ENCODE assay signal across 13 cellular contexts in the genomic region with DNA sequence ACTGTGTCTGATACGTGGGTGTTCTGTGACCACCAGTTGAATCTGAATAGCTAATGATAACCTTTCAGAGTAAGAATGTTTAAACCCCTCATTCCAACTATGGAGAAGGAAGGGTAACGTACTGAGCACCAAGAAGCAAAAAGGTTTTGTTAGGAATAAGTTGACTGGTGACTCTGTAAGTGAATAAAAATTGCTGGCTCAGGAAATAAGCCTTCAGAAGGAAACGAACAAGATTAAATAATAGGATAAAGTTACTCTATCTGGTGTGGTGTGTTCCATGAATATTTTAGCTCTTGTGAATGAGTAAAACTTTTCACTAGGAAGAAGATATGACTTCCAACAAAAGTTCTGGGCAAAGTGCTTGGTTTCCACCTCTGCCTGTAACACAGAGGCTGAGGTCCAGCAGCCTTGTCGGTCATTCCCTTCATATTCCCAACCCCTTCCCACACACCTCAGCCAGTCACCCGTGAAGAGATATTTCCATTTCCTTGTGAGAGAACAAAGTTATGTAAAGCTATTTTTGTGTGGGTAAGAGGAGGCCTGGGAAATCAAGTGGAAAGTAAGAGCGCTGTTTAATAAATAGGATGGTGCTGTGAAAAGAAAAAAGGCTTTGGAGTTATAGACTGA. TPM values are rescaled to one million over a fixed set of nuclear protein-coding genes. Genes with fewer than 3 reads are reported as not detected.
DNase-seq lines count a peak whose midpoint lies in the region; ATAC-seq, FAIRE-seq and TF ChIP-seq lines count a peak whose summit lies in the region.
"Had no signal": no experiment of that assay in that cellular context is flagged by ENCODE, and none has a peak within 500 bp of the region (broad histone marks: within the 10 kb centered on the region; RNA-seq: fewer than 3 reads in every experiment).

No MANE protein-coding gene starts in this region.

- CTCF ChIA-PET in CD4-positive, alpha-beta memory T cell (lab: Charles Lee; ENCODE audit: partially characterized antibody), result interaction anchor here (0.8 to 3.5 kb wide), 16 partner anchors 9 to 141 kb away, joined by 3 to 22 read pairs (median 6); a partner anchor contains a TSS

- H3K27me3 Mint-ChIP-seq in CD4-positive, alpha-beta memory T cell, result no peaks in the 10 kb centered on the region
- no peaks in the 10 kb centered on the region for H3K27me3 Mint-ChIP-seq in activated naive CD8-positive, alpha-beta T cell treated with anti-CD3 and anti-CD28 coated beads, Interleukin-2, amount 10 ng/mL, durations not matched to agents 7 days and 5 days
- H3K27me3 Mint-ChIP-seq in naive B cell, result no peaks in the 10 kb centered on the region

- H3K4me1 ChIP-seq in CD4-positive, alpha-beta memory T cell (ENCODE audit: insufficient read depth, low read length), result peaks cover 43% of the 10 kb centered on the region

- POLR2A ChIA-PET in CD4-positive, alpha-beta memory T cell (lab: Charles Lee; ENCODE audit: partially characterized antibody), result interaction anchor here (0.7 to 5.5 kb wide), 20 partner anchors 10 to 143 kb away, joined by 3 to 79 read pairs (median 9); a partner anchor contains a TSS
- POLR2A ChIA-PET in activated naive CD8-positive, alpha-beta T cell treated with anti-CD3 and anti-CD28 coated beads, Interleukin-2, amount 10 ng/mL, durations not matched to agents 7 days and 5 days (lab: Charles Lee), result interaction anchor here (0.6 to 3.6 kb wide), 9 partner anchors 18 to 142 kb away, joined by 3 to 31 read pairs (median 4); no protein-coding TSS in a partner anchor

- no peaks in the 10 kb centered on the region for H3K36me3 ChIP-seq in CD4-positive, alpha-beta memory T cell (ENCODE audit: insufficient read depth, low read length)
- H3K36me3 ChIP-seq: suprapubic skin had no signal

- no peak for TF ChIP-seq RAD21 in Ishikawa (IDR thresholded peaks at IDR 0.05; ENCODE audit: low read depth)

- peak overlapping the region; percentile 23 for H3K27ac ChIP-seq in CD4-positive, alpha-beta memory T cell (ENCODE audit: low read depth, low read length)
- H3K27ac ChIP-seq: suprapubic skin had no signal

- no peak for DNase-seq in CD4-positive, alpha-beta memory T cell
- no peak for DNase-seq in activated naive CD8-positive, alpha-beta T cell treated with anti-CD3 and anti-CD28 coated beads, Interleukin-2, amount 10 ng/mL, durations not matched to agents 7 days and 5 days
- DNase-seq in naive B cell (no peak), HTR-8/SVneo (ENCODE audit: insufficient read length, low spot score) (no peak), NCI-H524 treated with DMSO at 0.1 percent for 48 hours (lab: John Stamatoyannopoulos, UW) (no peak), germinal center (ENCODE audit: low spot score) (no peak)
- no peak for DNase-seq in effector CD4-positive, alpha-beta T cell
- DNase-seq: HCEC 1CT; NK-92 treated with Interleukin-12 subunit alpha and Interleukin-12 subunit beta, amount 100 ng/mL, for 24 hours; SK-N-SH had no signal

- TF ChIP-seq EP300 in Ishikawa (IDR thresholded peaks at IDR 0.05; ENCODE audit: borderline replicate concordance), result peak; percentile 28; the same call in 1 of the 2 replicates

- no peak for ATAC-seq in activated naive CD8-positive, alpha-beta T cell treated with anti-CD3 and anti-CD28 coated beads, Interleukin-2, amount 10 ng/mL, durations not matched to agents 7 days and 5 days (ENCODE audit: low read depth)
- no peak for ATAC-seq in naive B cell (ENCODE audit: low read depth in 2 of 2)

- no peak for FAIRE-seq in HTR-8/SVneo (lab: Jason Lieb, UNC)

- peak overlapping the region in 7 of 8 donors; percentile 43 to 86 (median 67) for H3K4me3 Mint-ChIP-seq in CD4-positive, alpha-beta memory T cell
- peak overlapping the region; percentile 54 for H3K4me3 Mint-ChIP-seq in activated naive CD8-positive, alpha-beta T cell treated with anti-CD3 and anti-CD28 coated beads, Interleukin-2, amount 10 ng/mL, durations not matched to agents 7 days and 5 days
- H3K4me3 Mint-ChIP-seq in naive B cell, result peak overlapping the region in 6 of 8 donors; percentile 32 to 75 (median 60)

- H3K9me3 Mint-ChIP-seq in CD4-positive, alpha-beta memory T cell, result peaks cover 3 to 15% (median 9%) of the 10 kb centered on the region in 8 donors
- H3K9me3 Mint-ChIP-seq in activated naive CD8-positive, alpha-beta T cell treated with anti-CD3 and anti-CD28 coated beads, Interleukin-2, amount 10 ng/mL, durations not matched to agents 7 days and 5 days, result peaks cover 27% of the 10 kb centered on the region
- H3K9me3 Mint-ChIP-seq in naive B cell, result peaks cover 6 to 15% (median 12%) of the 10 kb centered on the region in 7 donors

- intact Hi-C loops in CD4-positive, alpha-beta memory T cell (cut with micrococcal nuclease), result no loop called here

- H3K36me3 Mint-ChIP-seq in CD4-positive, alpha-beta memory T cell, result peaks cover 0 to 20% of the 10 kb centered on the region in 2 donors
- peaks cover 41% of the 10 kb centered on the region for H3K36me3 Mint-ChIP-seq in activated naive CD8-positive, alpha-beta T cell treated with anti-CD3 and anti-CD28 coated beads, Interleukin-2, amount 10 ng/mL, durations not matched to agents 7 days and 5 days
- H3K36me3 Mint-ChIP-seq in naive B cell, result peaks cover 18 to 21% of the 10 kb centered on the region in 2 donors

- H3K4me3 ChIP-seq in CD4-positive, alpha-beta memory T cell (ENCODE audit: low read length in 2 of 2), result peak overlapping the region in 1 of 2 donors; percentile 15
- H3K4me3 ChIP-seq: lung, suprapubic skin had no signal

- no peaks in the 10 kb centered on the region for H3K9me3 ChIP-seq in CD4-positive, alpha-beta memory T cell (ENCODE audit: control insufficient read depth in 1 of 2, low read length in 2 of 2)
- H3K9me3 ChIP-seq: SK-N-SH, suprapubic skin had no signal

- peak overlapping the region; percentile 69 to 93 (median 88) for H3K27ac Mint-ChIP-seq in CD4-positive, alpha-beta memory T cell
- H3K27ac Mint-ChIP-seq in activated naive CD8-positive, alpha-beta T cell treated with anti-CD3 and anti-CD28 coated beads, Interleukin-2, amount 10 ng/mL, durations not matched to agents 7 days and 5 days, result peak overlapping the region; percentile 76
- peak overlapping the region in 5 of 6 donors; percentile 42 to 93 (median 69) for H3K27ac Mint-ChIP-seq in naive B cell

- peaks cover 35 to 63% (median 52%) of the 10 kb centered on the region in 4 donors for H3K4me1 Mint-ChIP-seq in CD4-positive, alpha-beta memory T cell
- H3K4me1 Mint-ChIP-seq in activated naive CD8-positive, alpha-beta T cell treated with anti-CD3 and anti-CD28 coated beads, Interleukin-2, amount 10 ng/mL, durations not matched to agents 7 days and 5 days, result peaks cover 37% of the 10 kb centered on the region
- peaks cover 27 to 42% (median 32%) of the 10 kb centered on the region in 3 donors for H3K4me1 Mint-ChIP-seq in naive B cell

- H3K27me3 ChIP-seq in CD4-positive, alpha-beta memory T cell (ENCODE audit: insufficient read depth, low read length), result no peaks in the 10 kb centered on the region
- H3K27me3 ChIP-seq: suprapubic skin had no signal

TF ChIP-seq in Ishikawa, 13 proteins besides CTCF, POLR2A, EP300 and RAD21 (continues in another document):
- TF ChIP-seq, protein P1, sequence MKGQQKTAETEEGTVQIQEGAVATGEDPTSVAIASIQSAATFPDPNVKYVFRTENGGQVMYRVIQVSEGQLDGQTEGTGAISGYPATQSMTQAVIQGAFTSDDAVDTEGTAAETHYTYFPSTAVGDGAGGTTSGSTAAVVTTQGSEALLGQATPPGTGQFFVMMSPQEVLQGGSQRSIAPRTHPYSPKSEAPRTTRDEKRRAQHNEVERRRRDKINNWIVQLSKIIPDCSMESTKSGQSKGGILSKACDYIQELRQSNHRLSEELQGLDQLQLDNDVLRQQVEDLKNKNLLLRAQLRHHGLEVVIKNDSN (IDR thresholded peaks at IDR 0.05), result no peak
- TF ChIP-seq TEAD4 (IDR thresholded peaks at IDR 0.05) (no peak), TCF12 (IDR thresholded peaks at IDR 0.05; ENCODE audit: low read depth) (no peak), ZBTB7A (IDR thresholded peaks at IDR 0.05; ENCODE audit: low read depth) (no peak), EGR1 (IDR thresholded peaks at IDR 0.05) (no peak), CEBPB (IDR thresholded peaks at IDR 0.05) (no peak), FOXM1 (IDR thresholded peaks at IDR 0.05; ENCODE audit: borderline replicate concordance, low read depth) (no peak), YY1 (IDR thresholded peaks at IDR 0.05; ENCODE audit: low read depth) (no peak), NFIC (IDR thresholded peaks at IDR 0.05) (no peak), CREB1 (IDR thresholded peaks at IDR 0.05; ENCODE audit: low read depth) (no peak), TAF1 (IDR thresholded peaks at IDR 0.05; ENCODE audit: low read depth) (no peak)
- TF ChIP-seq, protein P2, sequence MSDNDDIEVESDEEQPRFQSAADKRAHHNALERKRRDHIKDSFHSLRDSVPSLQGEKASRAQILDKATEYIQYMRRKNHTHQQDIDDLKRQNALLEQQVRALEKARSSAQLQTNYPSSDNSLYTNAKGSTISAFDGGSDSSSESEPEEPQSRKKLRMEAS (IDR thresholded peaks at IDR 0.05), result no peak

RNA-seq across cellular contexts. Expression of a gene that starts 47.1 kb away (rescaled TPM):
- total RNA-seq in CD4-positive, alpha-beta memory T cell, result 100 to 1,000 TPM; 116 to 124 TPM
- 100 to 1,000 TPM; 157 to 164 TPM for polyA plus RNA-seq in CD4-positive, alpha-beta memory T cell
- total RNA-seq in activated naive CD8-positive, alpha-beta T cell treated with anti-CD3 and anti-CD28 coated beads, Interleukin-2, amount 10 ng/mL, durations not matched to agents 7 days and 5 days, result 100 to 1,000 TPM; 162 to 169 TPM
- polyA plus RNA-seq in naive B cell (ENCODE audit: low read depth in 6 of 6), result 100 to 1,000 TPM; 161 to 190 (median 184) TPM
